17 cellular contexts compared by ENCODE assay signal in the genomic region with DNA sequence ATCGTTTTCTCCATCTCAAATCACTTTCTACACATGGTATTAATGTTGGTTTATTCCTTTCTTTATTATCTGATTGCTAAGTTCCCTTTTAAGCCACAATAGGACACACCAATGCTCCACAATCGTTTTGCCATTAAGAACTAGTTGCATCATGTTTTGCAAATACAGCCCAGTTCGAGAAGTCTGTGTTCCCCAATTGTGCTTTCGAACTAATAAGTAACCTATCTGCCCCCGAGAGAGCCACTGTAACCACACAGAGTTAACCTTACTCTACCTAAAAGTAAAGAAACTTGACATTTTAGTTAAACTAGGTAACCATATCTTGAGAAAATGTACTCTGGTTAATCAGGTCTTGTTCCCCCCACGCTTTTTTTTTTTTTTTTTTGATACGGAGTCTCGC. TPM values are rescaled to one million over a fixed set of nuclear protein-coding genes. Genes with fewer than 3 reads are reported as not detected.
A peak's percentile ranks its signal among the peaks of the same experiment; 100 is the strongest.
DNase-seq lines count a peak whose midpoint lies in the region; ATAC-seq, FAIRE-seq and TF ChIP-seq lines count a peak whose summit lies in the region.
"Had no signal": no experiment of that assay in that cellular context is flagged by ENCODE, and none has a peak within 500 bp of the region (broad histone marks: within the 10 kb centered on the region; RNA-seq: fewer than 3 reads in every experiment).

No MANE protein-coding gene starts in this region.

- peaks cover 93% of the 10 kb centered on the region for H3K79me2 ChIP-seq in GM23338 (replicated peaks; ENCODE audit: insufficient read depth)
- peaks cover 82% of the 10 kb centered on the region for H3K79me2 ChIP-seq in HepG2 (ENCODE audit: insufficient read depth, low read length)

- intact Hi-C loops in HepG2 (cut with micrococcal nuclease; ENCODE audit: unreplicated experiment) (loop anchor here (5.0 kb wide), 1 partner anchor 38 kb away; the partner anchor contains the start of gene MAGI1), left ventricle myocardium superior (cut with micrococcal nuclease) (no loop called here)

- H3K27ac Mint-ChIP-seq in GM23338 (peak overlapping the region; percentile 25; the same call in 1 of the 2 replicates), chondrocyte (ENCODE audit: unreplicated experiment) (peak overlapping the region; percentile 10)
- H3K27ac Mint-ChIP-seq: CD4-positive, alpha-beta T cell had no signal

- H3K27ac ChIP-seq in GM23338 (ENCODE audit: low read depth) (no peak overlapping the region), HepG2 (ENCODE audit: extremely low read length, insufficient read depth, low read length) (peak overlapping the region; percentile 54)

- H3K36me3 ChIP-seq in GM23338 (ENCODE audit: insufficient read depth), result no peaks in the 10 kb centered on the region
- peaks cover 3 to 7% of the 10 kb centered on the region in 2 experiments; a peak in 2 of 5 replicates for H3K36me3 ChIP-seq in HepG2 (replicated peaks in 1 of 2; ENCODE audit: control insufficient read depth in 1 of 2, insufficient read depth in 2 of 2, low read length in 2 of 2)

- peaks cover 41% of the 10 kb centered on the region for H3K4me1 Mint-ChIP-seq in GM23338
- peaks cover 30% of the 10 kb centered on the region for H3K4me1 Mint-ChIP-seq in chondrocyte (ENCODE audit: low read depth)

- BruUV-seq in HepG2 (replicated peaks; lab: Mats Ljungman, UMichigan), result no TSS peak

- no peak overlapping the region for H3K4me3 ChIP-seq in GM23338
- peak overlapping the region; percentile 41 to 66 (median 43) for H3K4me3 ChIP-seq in HepG2 (replicated peaks in 1 of 3; ENCODE audit: insufficient read depth in 1 of 3, low read depth in 2 of 3, low read length in 3 of 3)

- H3K9me3 Mint-ChIP-seq in GM23338 (no peaks in the 10 kb centered on the region), chondrocyte (ENCODE audit: low read depth) (no peaks in the 10 kb centered on the region)
- H3K9me3 Mint-ChIP-seq: CD4-positive, alpha-beta T cell had no signal

- H3K4me3 Mint-ChIP-seq in GM23338, result no peak overlapping the region
- no peak overlapping the region for H3K4me3 Mint-ChIP-seq in chondrocyte (ENCODE audit: unreplicated experiment)
- H3K4me3 Mint-ChIP-seq: CD4-positive, alpha-beta T cell had no signal

- POLR2A ChIA-PET in HepG2 (lab: Yijun Ruan, JAX), result interaction anchor here (0.7 to 2.5 kb wide), 3 partner anchors 38 to 505 kb away, joined by 3 to 8 read pairs (median 6); no protein-coding TSS in a partner anchor

- no peaks in the 10 kb centered on the region for H3K36me3 Mint-ChIP-seq in GM23338 (ENCODE audit: low read depth)
- no peaks in the 10 kb centered on the region for H3K36me3 Mint-ChIP-seq in chondrocyte (ENCODE audit: low read depth)

- TF ChIP-seq RAD21 in HepG2 (CRISPR knock-in tag; IDR thresholded peaks at IDR 0.05), result no peak

- H3K27me3 ChIP-seq in GM23338 (ENCODE audit: insufficient read depth) (no peaks in the 10 kb centered on the region), HepG2 (ENCODE audit: control insufficient read depth in 1 of 2, insufficient read depth in 2 of 2, low read length in 2 of 2) (no peaks in the 10 kb centered on the region)

- TF ChIP-seq EP300 in HepG2 (IDR thresholded peaks at IDR 0.05; ENCODE audit: low read depth in 2 of 2, low read length in 2 of 2), result no peak
- no peak for TF ChIP-seq EP300 in HepG2 (CRISPR knock-in tag; IDR thresholded peaks at IDR 0.05; ENCODE audit: borderline replicate concordance)

- peak; percentile 72 for FAIRE-seq in HepG2 (lab: Jason Lieb, UNC)
- FAIRE-seq: A204.1 had no signal

- in situ Hi-C loops in HepG2 (cut with HindIII; ENCODE audit: extremely low pct_ligation_motif_present, low pct_unique_long_range_greater_than_20kb), result no loop called here

- H2AFZ ChIP-seq in GM23338 (no peak overlapping the region), HepG2 (ENCODE audit: low read length) (no peak overlapping the region)

- H3F3A ChIP-seq in GM23338 (replicated peaks; ENCODE audit: low read depth), result no peaks in the 10 kb centered on the region

- no peaks in the 10 kb centered on the region for H3K9me2 ChIP-seq in GM23338 (ENCODE audit: insufficient read depth)

- DNase-seq in GM23338 (ENCODE audit: low spot score) (no peak), chondrocyte (ENCODE audit: low spot score) (no peak), HepG2 (ENCODE audit: low spot score) (peak; percentile 73), renal cortical epithelial cell (ENCODE audit: low read depth) (peak; percentile 92), left ventricle myocardium superior (no peak), NCI-H146 (lab: John Stamatoyannopoulos, UW) (no peak), GOT3 (lab: John Stamatoyannopoulos, UW) (no peak)
- DNase-seq in stimulated activated CD4-positive, alpha-beta T cell treated with anti-CD3 and anti-CD28 coated beads, Interleukin-12 subunit alpha, Interleukin-12 subunit beta, amount 100 ng/mL, for 4 hours, result no peak
- DNase-seq: CD4-positive, alpha-beta T cell; GF-D8; NCI-H1048; NCI-H1436; NCI-H2029 treated with DMSO at 0.1 percent for 48 hours; NCI-H2171 treated with DMSO at 0.1 percent for 48 hours had no signal

- H3K9ac ChIP-seq in HepG2 (ENCODE audit: insufficient read depth, low read depth, low read length), result peak overlapping the region; percentile 54

- H3K27me3 Mint-ChIP-seq in GM23338 (ENCODE audit: insufficient read depth, low read depth, poor library complexity) (peaks cover 8% of the 10 kb centered on the region), chondrocyte (ENCODE audit: low read depth) (no peaks in the 10 kb centered on the region)
- H3K27me3 Mint-ChIP-seq: CD4-positive, alpha-beta T cell had no signal

- TF ChIP-seq POLR2A in HepG2 (IDR thresholded peaks at IDR 0.05; ENCODE audit: insufficient read depth in 1 of 2, low read depth in 2 of 2, low read length in 2 of 2), result no peak

- ATAC-seq in GM23338 (no peak; the same call in 2 of the 3 replicates), HepG2 (peak; percentile 93), left ventricle myocardium superior (no peak)
- ATAC-seq: HCT116, Panc1 had no signal

- H3K9me3 ChIP-seq in HepG2 (ENCODE audit: low read length), result no peaks in the 10 kb centered on the region

- H3K4me1 ChIP-seq in GM23338 (ENCODE audit: insufficient read depth) (peaks cover 30% of the 10 kb centered on the region), HepG2 (ENCODE audit: insufficient read depth, low read length) (peaks cover 44% of the 10 kb centered on the region)

- H3K4me2 ChIP-seq in GM23338 (no peak overlapping the region), HepG2 (ENCODE audit: low read depth, low read length) (peak overlapping the region; percentile 65)

- no peak for TF ChIP-seq CTCF in GM23338 (conservative IDR thresholded peaks at IDR 0.05; ENCODE audit: low read depth in 2 of 2)
- TF ChIP-seq CTCF in chondrocyte (IDR thresholded peaks at IDR 0.05), result no peak
- TF ChIP-seq CTCF in HepG2 (CRISPR knock-in tag; IDR thresholded peaks at IDR 0.05), result no peak

- CTCF ChIA-PET in HepG2 (lab: Yijun Ruan, JAX; ENCODE audit: low intra/inter-chr PET ratio, low total read pairs), result no interaction called here

- 1% methylated on average over 8 of the region's 8 CpGs for WGBS in HepG2 (ENCODE audit: low lambda C conversion rate)

- H4K20me1 ChIP-seq in GM23338 (replicated peaks; ENCODE audit: insufficient read depth), result peaks cover 9% of the 10 kb centered on the region; the same call in 1 of the 2 replicates
- peaks cover 25% of the 10 kb centered on the region; the same call in 1 of the 2 replicates for H4K20me1 ChIP-seq in HepG2 (ENCODE audit: insufficient read depth, low read length)

TF ChIP-seq in HepG2, 621 proteins besides CTCF, POLR2A, EP300 and RAD21 (continues in another document):
- TF ChIP-seq MTF2 (CRISPR knock-in tag; IDR thresholded peaks at IDR 0.05; ENCODE audit: borderline replicate concordance) (no peak), PRMT3 (CRISPR knock-in tag; IDR thresholded peaks at IDR 0.05; ENCODE audit: borderline replicate concordance, low read depth) (no peak), KDM2A (CRISPR knock-in tag; IDR thresholded peaks at IDR 0.05; ENCODE audit: borderline replicate concordance, low read depth) (no peak), ZNF672 (CRISPR knock-in tag; IDR thresholded peaks at IDR 0.05) (no peak), GATAD2A (CRISPR knock-in tag; IDR thresholded peaks at IDR 0.05) (peak; percentile 50), ZNF644 (CRISPR knock-in tag; IDR thresholded peaks at IDR 0.05; ENCODE audit: low read depth) (0 out of 2 replicates have a peak, but pooled peaks have one; percentile 29), PCBP2 (optimal IDR thresholded peaks at IDR 0.05; ENCODE audit: low read depth, low read length, poor library complexity, severe bottlenecking) (no peak), RNF2 (conservative IDR thresholded peaks at IDR 0.05; ENCODE audit: low read depth) (no peak), TAF1 (CRISPR knock-in tag; IDR thresholded peaks at IDR 0.05) (no peak)

RNA-seq across cellular contexts. Expression of gene MAGI1, which starts 39.1 kb away (rescaled TPM):
- 63.8 and 71.2 TPM in 2 replicates for total RNA-seq in GM23338 (2014; rRNA removed; shearing (Covaris generic))
- polyA plus RNA-seq in GM23338 (2016; fragmentation: Nextera tagmentation; extraction: Ambion mirVana), result 23.8 and 27.4 TPM in 2 replicates
- total RNA-seq in chondrocyte, result 18.7 to 19.3 TPM (median 18.9 TPM) in 3 replicates
- 25.3 and 26.0 TPM in 2 replicates for total RNA-seq in HepG2 (2016; rRNA removed; fragmentation: Illumina TruSeq; extraction: Trizol)
- 19.7 and 22.4 TPM in 2 replicates for total RNA-seq in HepG2 (2016; cell fraction: cytosol; rRNA removed; fragmentation: Illumina TruSeq; extraction: Trizol; ENCODE audit: low read depth)
- total RNA-seq in HepG2 (2016; cell fraction: insoluble cytoplasmic fraction; rRNA removed; fragmentation: Illumina TruSeq; extraction: Trizol), result 20.3 and 24.5 TPM in 2 replicates
- total RNA-seq in HepG2 (2016; cell fraction: membrane; rRNA removed; fragmentation: Illumina TruSeq; extraction: Trizol), result 13.5 and 15.2 TPM in 2 replicates
- 38.6 and 46.5 TPM in 2 replicates for total RNA-seq in HepG2 (2016; cell fraction: nucleus; rRNA removed; fragmentation: Illumina TruSeq; extraction: Trizol)
- 22.2 and 24.6 TPM in 2 replicates for polyA plus RNA-seq in HepG2 (2011; rRNA removed)
- polyA plus RNA-seq in HepG2 (2011; cell fraction: cytosol; rRNA removed), result 16.2 and 18.5 TPM in 2 replicates
- polyA plus RNA-seq in HepG2 (2011; cell fraction: nucleus; rRNA removed), result 39.9 and 44.0 TPM in 2 replicates
- polyA plus RNA-seq in HepG2 (2012), result 22.8 and 24.7 TPM in 2 replicates
- polyA plus RNA-seq in HepG2 (2016; cell fraction: cytosol; fragmentation: Illumina TruSeq; extraction: Trizol; ENCODE audit: low read depth), result 0.42 and 0.67 TPM in 2 replicates
- 12.8 and 14.8 TPM in 2 replicates for polyA plus RNA-seq in HepG2 (2016; cell fraction: insoluble cytoplasmic fraction; fragmentation: Illumina TruSeq; extraction: Trizol; ENCODE audit: low read depth)
- polyA plus RNA-seq in HepG2 (2016; cell fraction: membrane; fragmentation: Illumina TruSeq; extraction: Trizol; ENCODE audit: low read depth), result 1.3 and 1.8 TPM in 2 replicates
- 24.7 and 30.8 TPM in 2 replicates for polyA plus RNA-seq in HepG2 (2016; cell fraction: nucleus; fragmentation: Illumina TruSeq; extraction: Trizol; ENCODE audit: insufficient read depth, low read depth)
- 5.0 and 41.6 TPM in 2 replicates for polyA minus RNA-seq in HepG2 (2011; rRNA and poly(A)+ RNA removed; ENCODE audit: low replicate concordance)
- polyA minus RNA-seq in HepG2 (2011; cell fraction: cytosol; rRNA and poly(A)+ RNA removed), result 24.9 and 26.3 TPM in 2 replicates
- 140 and 147 TPM in 2 replicates for polyA minus RNA-seq in HepG2 (2011; cell fraction: nucleus; rRNA and poly(A)+ RNA removed)
- total RNA-seq in renal cortical epithelial cell, result 4.9 and 30.5 TPM in 2 replicates
- 37.5 TPM for total RNA-seq in left ventricle myocardium superior
- total RNA-seq: CD4-positive, alpha-beta T cell had no signal

Comparison
In these comparisons a context has a peak if more than half of its experiments do, and no peak if none do; other contexts are left out.
1. DNase-seq: peak in HepG2 (single experiment) and renal cortical epithelial cell (single experiment); none in GM23338 (single experiment), chondrocyte (single experiment), left ventricle myocardium superior (single experiment), stimulated activated CD4-positive, alpha-beta T cell treated with anti-CD3 and anti-CD28 coated beads, Interleukin-12 subunit alpha, Interleukin-12 subunit beta, amount 100 ng/mL, for 4 hours (single experiment), NCI-H146 (single experiment) and GOT3 (single experiment).